ENCODE assay signal across 2 cellular contexts in genomic region chr4:163236389-163236788, GRCh38.
A peak's percentile ranks its signal among the peaks of the same experiment; 100 is the strongest.
DNase-seq lines count a peak whose midpoint lies in the region; ATAC-seq, FAIRE-seq and TF ChIP-seq lines count a peak whose summit lies in the region.
"Not testable (repeated sequence)": the region's sequence is repeated elsewhere in the genome, so short reads cannot be mapped to it uniquely, and the experiment has no call there.

No MANE protein-coding gene starts in this region.

- not testable (repeated sequence) for TF ChIP-seq RAD21 in K562 (CRISPR knock-in tag; conservative IDR thresholded peaks at IDR 0.05 in 1 of 2, IDR thresholded peaks at IDR 0.05 in 1 of 2)

- TF ChIP-seq EP300 in K562 (IDR thresholded peaks at IDR 0.05; ENCODE audit: low read length), result not testable (repeated sequence)

- H3K36me3 ChIP-seq in HEK293 (ENCODE audit: control insufficient read depth in 2 of 2, insufficient read depth in 1 of 2, low read length in 2 of 2); K562 (ENCODE audit: control insufficient read depth, insufficient read depth, low read length): not testable (repeated sequence)

- H3K9me1 ChIP-seq in K562 (ENCODE audit: control insufficient read depth, insufficient read depth, low read length), result not testable (repeated sequence)

- not testable (repeated sequence) for DNase-seq in K562 (ENCODE audit: extremely low read depth in 1 of 4, low spot score in 3 of 4)

- not testable (repeated sequence) for H2AFZ ChIP-seq in K562 (ENCODE audit: low read depth, low read length)

- in situ Hi-C loops in K562 (cut with MboI), result not testable (repeated sequence)

- FAIRE-seq in K562 (lab: Jason Lieb, UNC), result not testable (repeated sequence)

- BruUV-seq in K562 (replicated peaks; lab: Mats Ljungman, UMichigan), result not testable (repeated sequence)

- not testable (repeated sequence) for H3K4me2 ChIP-seq in K562 (ENCODE audit: insufficient read depth, low read length)

- CTCF ChIA-PET in HEK293 (lab: Yijun Ruan, JAX); K562 (lab: Yijun Ruan, JAX; ENCODE audit: low intra/inter-chr PET ratio): not testable (repeated sequence)

- H3K9ac ChIP-seq in K562 (ENCODE audit: insufficient read depth in 1 of 2, low read depth in 2 of 2, low read length in 2 of 2), result not testable (repeated sequence)

- intact Hi-C loops in K562 (cut with micrococcal nuclease), result not testable (repeated sequence)

- H3K27ac ChIP-seq in HEK293 (ENCODE audit: extremely low read depth, low read depth, low read length); K562 (ENCODE audit: extremely low read depth, low read depth, low read length): not testable (repeated sequence)

- not testable (repeated sequence) for ATAC-seq in K562

- TF ChIP-seq CTCF in HEK293 (tag by site-specific recombination; IDR thresholded peaks at IDR 0.05); K562 (IDR thresholded peaks at IDR 0.05 in 2 of 3, conservative IDR thresholded peaks at IDR 0.05 in 1 of 3; ENCODE audit: insufficient read depth in 2 of 3, low read depth in 1 of 3, low read length in 3 of 3): not testable (repeated sequence)

- TF ChIP-seq POLR2A in K562 (conservative IDR thresholded peaks at IDR 0.05), result not testable (repeated sequence)

- not testable (repeated sequence) for H3K27me3 ChIP-seq in K562 (ENCODE audit: control insufficient read depth in 2 of 2, insufficient read depth in 2 of 2, low read length in 2 of 2)

- H4K20me1 ChIP-seq in K562 (replicated peaks; ENCODE audit: control insufficient read depth, insufficient read depth, low read length), result not testable (repeated sequence)

- 0% methylated on average over 2 of the region's 2 CpGs for WGBS in K562 (ENCODE audit: insufficient coverage, low coverage, missing lambda C conversion rate)

- POLR2A ChIA-PET in HEK293 (lab: Yijun Ruan, JAX); K562 (lab: Yijun Ruan, JAX): not testable (repeated sequence)

- not testable (repeated sequence) for H3K9me3 ChIP-seq in HEK293 (ENCODE audit: control insufficient read depth, insufficient read depth, low read depth, low read length); K562 (replicated peaks; ENCODE audit: control insufficient read depth, insufficient read depth, low read depth, low read length)

- not testable (repeated sequence) for H3K79me2 ChIP-seq in K562 (ENCODE audit: control insufficient read depth, insufficient read depth, low read length)

- H3K4me3 ChIP-seq in HEK293 (ENCODE audit: low read depth, low read length); K562: not testable (repeated sequence)

- not testable (repeated sequence) for H3K4me1 ChIP-seq in HEK293 (ENCODE audit: control insufficient read depth, insufficient read depth, low read length); K562 (replicated peaks in 1 of 2; ENCODE audit: control insufficient read depth in 2 of 2, insufficient read depth in 2 of 2, low read length in 2 of 2)

TF ChIP-seq in HEK293, 187 proteins besides CTCF, POLR2A, EP300 and RAD21:
- TF ChIP-seq ZNF707 (tag by site-specific recombination; IDR thresholded peaks at IDR 0.05), result 0 out of 2 replicates have a peak, but pooled peaks have one; percentile 23

TF ChIP-seq in K562, 482 proteins besides CTCF, POLR2A, EP300 and RAD21:
- TF ChIP-seq ZNF707 (CRISPR knock-in tag; conservative IDR thresholded peaks at IDR 0.05), result peak; percentile 92
